Comparison of ENCODE assay signal across 9 cellular contexts in the genomic region with DNA sequence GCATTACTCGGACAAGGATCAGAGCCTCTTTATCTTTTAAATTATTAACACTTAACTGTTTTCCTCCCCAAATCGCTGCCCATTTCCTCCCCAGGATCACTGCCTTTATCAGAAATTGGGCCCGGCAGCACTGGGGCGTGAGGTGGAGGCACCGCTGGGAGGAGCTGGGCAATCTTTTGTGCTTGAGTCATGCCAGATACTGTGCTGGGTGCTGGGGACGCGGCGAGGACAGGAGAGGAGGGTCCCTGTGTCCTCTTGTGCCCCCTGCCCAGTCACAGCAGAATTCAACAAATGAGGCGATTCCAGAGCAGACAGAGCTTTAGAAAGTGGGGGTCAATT.
A peak's percentile ranks its signal among the peaks of the same experiment; 100 is the strongest.
DNase-seq lines count a peak whose midpoint lies in the region; ATAC-seq, FAIRE-seq and TF ChIP-seq lines count a peak whose summit lies in the region.
"Had no signal": no experiment of that assay in that cellular context is flagged by ENCODE, and none has a peak within 500 bp of the region (broad histone marks: within the 10 kb centered on the region; RNA-seq: fewer than 3 reads in every experiment).

No MANE protein-coding gene starts in this region.

- ATAC-seq in T-helper 17 cell (no peak), GM19351 (IDR thresholded peaks at IDR 0.05; ENCODE audit: unreplicated experiment) (no peak)

- H3K9me3 ChIP-seq in T-helper 17 cell (ENCODE audit: control insufficient read depth, low read length, poor library complexity, severe bottlenecking) (no peaks in the 10 kb centered on the region), prostate gland (no peaks in the 10 kb centered on the region)

- peak overlapping the region; percentile 78 to 90 for H3K27ac ChIP-seq in prostate gland

- no peaks in the 10 kb centered on the region for H3K36me3 Mint-ChIP-seq in T-helper 17 cell (ENCODE audit: low read depth)

- TF ChIP-seq CTCF in prostate gland (IDR thresholded peaks at IDR 0.05), result no peak

- no peak for FAIRE-seq in H54 (lab: Jason Lieb, UNC)

- no peaks in the 10 kb centered on the region for H3K4me1 ChIP-seq in prostate gland (replicated peaks)

- DNase-seq in Daoy (ENCODE audit: low read depth) (peak; percentile 55), T-helper 17 cell (no peak), cardiac septum (ENCODE audit: low spot score) (peak; percentile 73), prostate gland (ENCODE audit: low spot score) (peak; percentile 15), mucosa of gallbladder (ENCODE audit: low spot score) (no peak), H54 (ENCODE audit: insufficient read length, low spot score) (no peak)
- DNase-seq in activated CD4-positive, alpha-beta T cell treated with anti-CD3 and anti-CD28 coated beads for 1 hour, result no peak
- DNase-seq: stimulated activated naive CD4-positive, alpha-beta T cell had no signal

- peak overlapping the region; percentile 69 for H3K4me3 Mint-ChIP-seq in T-helper 17 cell

- no peaks in the 10 kb centered on the region for H3K27me3 ChIP-seq in prostate gland (replicated peaks; ENCODE audit: insufficient read depth)

- peaks cover 3% of the 10 kb centered on the region for H3K4me1 Mint-ChIP-seq in T-helper 17 cell

- no peak for TF ChIP-seq POLR2A in prostate gland (IDR thresholded peaks at IDR 0.05)
- TF ChIP-seq POLR2A in H54 (IDR thresholded peaks at IDR 0.05; ENCODE audit: low read depth, low read length), result no peak

- peak overlapping the region; percentile 56 for H3K4me3 ChIP-seq in prostate gland

- H3K36me3 ChIP-seq in prostate gland, result no peaks in the 10 kb centered on the region

- WGBS in prostate gland, result 19% methylated on average over 9 of the region's 9 CpGs

- H3K27me3 Mint-ChIP-seq in T-helper 17 cell, result peaks cover 42% of the 10 kb centered on the region

- intact Hi-C loops in cardiac septum (cut with DNase I), result no loop called here
- intact Hi-C loops in prostate gland (cut with DNase I), result no loop called here

- no peak overlapping the region for H3K27ac Mint-ChIP-seq in T-helper 17 cell

Comparison
In these comparisons a context has a peak if more than half of its experiments do, and no peak if none do; other contexts are left out.
1. DNase-seq: peak in Daoy (single experiment), cardiac septum (single experiment) and prostate gland (single experiment); none in T-helper 17 cell (0 of 3), activated CD4-positive, alpha-beta T cell treated with anti-CD3 and anti-CD28 coated beads for 1 hour (single experiment), mucosa of gallbladder (single experiment) and H54 (single experiment).